ENCODE assay signal across 17 cellular contexts in genomic region chr12:66044731-66045130, GRCh38.
DNase-seq lines count a peak whose midpoint lies in the region; ATAC-seq and TF ChIP-seq lines count a peak whose summit lies in the region.
"Had no signal": no experiment of that assay in that cellular context is flagged by ENCODE, and none has a peak within 500 bp of the region (broad histone marks: within the 10 kb centered on the region; RNA-seq: fewer than 3 reads in every experiment).

No MANE protein-coding gene starts in this region.

- H4K8ac ChIP-seq in mesenchymal stem cell (ENCODE audit: low read length), result no peak overlapping the region

- ATAC-seq in PC-3 (peak; percentile 66), heart right ventricle (no peak)
- ATAC-seq: activated naive CD4-positive, alpha-beta T cell treated with anti-CD3 and anti-CD28 coated beads, Interleukin-2, amount 50 U/mL, for 72 hours; effector memory CD8-positive, alpha-beta T cell had no signal

- POLR2A ChIA-PET in PC-3 (lab: Charles Lee; ENCODE audit: unreplicated experiment), result no interaction called here

- H3K4ac ChIP-seq in mesenchymal stem cell (ENCODE audit: low read depth in 1 of 2, low read length in 2 of 2), result no peak overlapping the region

- H4K20me1 ChIP-seq in PC-3 (ENCODE audit: low read length), result no peaks in the 10 kb centered on the region

- no peaks in the 10 kb centered on the region for H3K79me1 ChIP-seq in mesenchymal stem cell (replicated peaks; ENCODE audit: low read length, poor library complexity, severe bottlenecking)

- H3K27ac ChIP-seq in PC-3 (ENCODE audit: low read length) (no peak overlapping the region), mesenchymal stem cell (ENCODE audit: low read length, poor library complexity, severe bottlenecking) (no peak overlapping the region), heart right ventricle (no peak overlapping the region)

- no peak overlapping the region for H2BK5ac ChIP-seq in mesenchymal stem cell (ENCODE audit: low read depth, low read length, poor library complexity, severe bottlenecking)

- no peaks in the 10 kb centered on the region for H3K9me2 ChIP-seq in PC-3 (replicated peaks; ENCODE audit: low read length)

- no peak overlapping the region for H3K9ac ChIP-seq in PC-3 (ENCODE audit: low read length)
- peak overlapping the region; percentile 13 for H3K9ac ChIP-seq in mesenchymal stem cell (ENCODE audit: low read length)

- CTCF ChIA-PET in PC-3 (lab: Charles Lee), result no interaction called here

- no peaks in the 10 kb centered on the region for H3K79me2 ChIP-seq in PC-3 (ENCODE audit: low read length)

- H3K4me2 ChIP-seq in PC-3 (ENCODE audit: low read length) (no peak overlapping the region), mesenchymal stem cell (ENCODE audit: low read length, poor library complexity, severe bottlenecking) (no peak overlapping the region)

- H2BK120ac ChIP-seq in mesenchymal stem cell (ENCODE audit: low read depth, low read length), result no peak overlapping the region

- no peak overlapping the region for H2BK15ac ChIP-seq in mesenchymal stem cell (ENCODE audit: low read depth, poor library complexity, severe bottlenecking)

- DNase-seq in AG20443 (ENCODE audit: low spot score) (peak; percentile 48), PC-3 (peak; percentile 37), choroid plexus epithelial cell (ENCODE audit: low read depth) (peak; percentile 82), mesenchymal stem cell (peak; percentile 64), Kasumi-1 (lab: John Stamatoyannopoulos, UW) (no peak), GOT3 (lab: John Stamatoyannopoulos, UW) (no peak), NCI-H446 (lab: John Stamatoyannopoulos, UW) (no peak), heart right ventricle (no peak)
- DNase-seq: activated CD4-positive, alpha-beta memory T cell treated with anti-CD3 and anti-CD28 coated beads for 36 hours; activated T-cell treated with anti-CD3 and anti-CD28 coated beads, Interleukin-2, amount 50 U/mL, for 24 hours; central memory CD4-positive, alpha-beta T cell; effector memory CD8-positive, alpha-beta T cell; NCI-H2029 treated with DMSO at 0.1 percent for 48 hours; NCI-H526 treated with DMSO at 0.1 percent for 48 hours; OCI-M1 had no signal

- H3K14ac ChIP-seq in mesenchymal stem cell (ENCODE audit: low read length in 2 of 2), result no peak overlapping the region

- no peak for TF ChIP-seq CTCF in PC-3 (conservative IDR thresholded peaks at IDR 0.05; ENCODE audit: low read depth, low read length)
- peak; percentile 26 for TF ChIP-seq CTCF in choroid plexus epithelial cell (conservative IDR thresholded peaks at IDR 0.05; ENCODE audit: low read depth, low read length)
- TF ChIP-seq CTCF in heart right ventricle (IDR thresholded peaks at IDR 0.05), result no peak

- H3K36me3 ChIP-seq in PC-3 (ENCODE audit: low read depth, low read length) (no peaks in the 10 kb centered on the region), mesenchymal stem cell (ENCODE audit: control insufficient read depth in 1 of 2, insufficient read depth in 2 of 2, low read depth in 1 of 2, low read length in 2 of 2) (no peaks in the 10 kb centered on the region), heart right ventricle (no peaks in the 10 kb centered on the region)

- BruUV-seq in PC-3 (replicated peaks; lab: Mats Ljungman, UMichigan), result no TSS peak

- H3K4me1 ChIP-seq in PC-3 (ENCODE audit: insufficient read depth, low read length) (peaks cover 9% of the 10 kb centered on the region; the same call in 1 of the 2 replicates), mesenchymal stem cell (ENCODE audit: control insufficient read depth, insufficient read depth, low read depth, low read length) (no peaks in the 10 kb centered on the region), heart right ventricle (no peaks in the 10 kb centered on the region)

- H3K27me3 ChIP-seq in PC-3 (ENCODE audit: low read length) (no peaks in the 10 kb centered on the region), mesenchymal stem cell (ENCODE audit: control insufficient read depth in 1 of 2, insufficient read depth in 1 of 2, low read length in 2 of 2) (no peaks in the 10 kb centered on the region), heart right ventricle (peaks cover 0 to 5% (median 0%) of the 10 kb centered on the region in 7 donors)

- H3K18ac ChIP-seq in mesenchymal stem cell (ENCODE audit: low read depth in 1 of 2, low read length in 2 of 2), result no peak overlapping the region

- H3K4me3 ChIP-seq in PC-3 (ENCODE audit: low read length) (no peak overlapping the region), choroid plexus epithelial cell (ENCODE audit: low read depth, low read length) (no peak overlapping the region), mesenchymal stem cell (ENCODE audit: insufficient read depth in 1 of 2, low read depth in 1 of 2, low read length in 2 of 2) (no peak overlapping the region), heart right ventricle (no peak overlapping the region)
- H3K4me3 ChIP-seq: lung had no signal

- WGBS in mesenchymal stem cell, result 21% methylated on average over 4 of the region's 4 CpGs
- 70 to 78% methylated on average over 4 of the region's 4 CpGs for WGBS in heart right ventricle, 2 donors

- no peaks in the 10 kb centered on the region for H3F3A ChIP-seq in PC-3 (ENCODE audit: low read length, unreplicated experiment)

- H2BK12ac ChIP-seq in mesenchymal stem cell (ENCODE audit: low read length in 2 of 2), result no peak overlapping the region

- no peak overlapping the region for H2AK5ac ChIP-seq in mesenchymal stem cell (ENCODE audit: low read length, severe bottlenecking)

- no peak overlapping the region for H4K91ac ChIP-seq in mesenchymal stem cell (ENCODE audit: low read length)

- intact Hi-C loops in PC-3 (cut with micrococcal nuclease) (no loop called here), heart right ventricle (cut with DNase I) (no loop called here)

- H2AFZ ChIP-seq in PC-3 (ENCODE audit: low read length) (no peak overlapping the region), mesenchymal stem cell (ENCODE audit: low read depth, low read length) (no peak overlapping the region)

- H3K9me3 ChIP-seq in PC-3 (ENCODE audit: low read length), result no peaks in the 10 kb centered on the region
- H3K9me3 ChIP-seq in mesenchymal stem cell (ENCODE audit: control insufficient read depth, low read length), result no peaks in the 10 kb centered on the region
- H3K9me3 ChIP-seq in heart right ventricle, result no peaks in the 10 kb centered on the region

- H3K23ac ChIP-seq in mesenchymal stem cell (ENCODE audit: low read length in 2 of 2), result no peak overlapping the region

Comparison
In these comparisons a context has a peak if more than half of its experiments do, and no peak if none do; other contexts are left out.
1. DNase-seq: peak in AG20443 (single experiment), PC-3 (single experiment), choroid plexus epithelial cell (single experiment) and mesenchymal stem cell (single experiment); none in Kasumi-1 (0 of 2), GOT3 (single experiment), NCI-H446 (0 of 2) and heart right ventricle (0 of 2).